Comparison of ENCODE assay signal across 9 cellular contexts in genomic region chr11:19679952-19680823, GRCh38. TPM values are rescaled to one million over a fixed set of nuclear protein-coding genes. Genes with fewer than 3 reads are reported as not detected.
DNase-seq lines count a peak whose midpoint lies in the region; ATAC-seq and TF ChIP-seq lines count a peak whose summit lies in the region.
"Had no signal": no experiment of that assay in that cellular context is flagged by ENCODE, and none has a peak within 500 bp of the region (broad histone marks: within the 10 kb centered on the region; RNA-seq: fewer than 3 reads in every experiment).

No MANE protein-coding gene starts in this region.

- H3K27ac ChIP-seq in SJSA1 (peak overlapping the region; percentile 94), foreskin keratinocyte (peak overlapping the region; percentile 53)

- H3K4me3 Mint-ChIP-seq in osteocyte (ENCODE audit: unreplicated experiment), result peak overlapping the region; percentile 49

- H3K36me3 Mint-ChIP-seq in osteocyte (ENCODE audit: unreplicated experiment), result no peaks in the 10 kb centered on the region

- CTCF ChIA-PET in BJ (lab: Yijun Ruan, JAX), result interaction anchor here (1.0 to 1.4 kb wide), 3 partner anchors 116 to 225 kb away, joined by 3 to 4 read pairs (median 3); no protein-coding TSS in a partner anchor

- H3K27me3 ChIP-seq in BJ (ENCODE audit: control insufficient read depth, insufficient read depth, low read length) (no peaks in the 10 kb centered on the region), SJSA1 (replicated peaks) (no peaks in the 10 kb centered on the region), foreskin keratinocyte (no peaks in the 10 kb centered on the region)

- H3K9me3 Mint-ChIP-seq in osteocyte (ENCODE audit: unreplicated experiment), result no peaks in the 10 kb centered on the region

- no peaks in the 10 kb centered on the region for H3K9me3 ChIP-seq in SJSA1 (replicated peaks)

- no peaks in the 10 kb centered on the region for H3K27me3 Mint-ChIP-seq in osteocyte (ENCODE audit: unreplicated experiment)

- DNase-seq in BJ (ENCODE audit: low read depth), result peak; percentile 97
- DNase-seq in SJSA1 (ENCODE audit: low read depth in 1 of 2, low spot score in 2 of 2), result peak; percentile 93 to 94
- peak; percentile 65 to 84 for DNase-seq in foreskin keratinocyte
- peak; percentile 87 for DNase-seq in osteocyte (ENCODE audit: extremely low spot score, unreplicated experiment)
- no peak for DNase-seq in NCI-H526 (lab: John Stamatoyannopoulos, UW)
- no peak for DNase-seq in NCI-H1694 treated with DMSO at 0.1 percent for 48 hours (lab: John Stamatoyannopoulos, UW)

- peaks cover 58% of the 10 kb centered on the region for H3K4me1 Mint-ChIP-seq in osteocyte (ENCODE audit: unreplicated experiment)

- no peak overlapping the region for H3K4me3 ChIP-seq in BJ (ENCODE audit: low read depth, low read length)
- H3K4me3 ChIP-seq in SJSA1, result no peak overlapping the region
- H3K4me3 ChIP-seq: GM12878 had no signal

- ATAC-seq in foreskin keratinocyte (peak; percentile 96), GM19455 (IDR thresholded peaks at IDR 0.05; ENCODE audit: unreplicated experiment) (no peak), GM21786 (IDR thresholded peaks at IDR 0.05; ENCODE audit: unreplicated experiment) (no peak)
- ATAC-seq: GM12878 had no signal

- peaks cover 19% of the 10 kb centered on the region for H3K4me1 ChIP-seq in SJSA1 (replicated peaks)
- peaks cover 13% of the 10 kb centered on the region for H3K4me1 ChIP-seq in foreskin keratinocyte

- TF ChIP-seq CTCF in BJ (IDR thresholded peaks at IDR 0.05; ENCODE audit: insufficient read depth, low read depth, low read length) (0 out of 2 replicates have a peak, but pooled peaks have one; percentile 12), foreskin keratinocyte (conservative IDR thresholded peaks at IDR 0.05) (no peak), osteocyte (IDR thresholded peaks at IDR 0.05) (no peak)

- POLR2A ChIA-PET in BJ (lab: Charles Lee), result no interaction called here

- H3K36me3 ChIP-seq in BJ (ENCODE audit: control insufficient read depth, insufficient read depth, low read length) (no peaks in the 10 kb centered on the region), SJSA1 (no peaks in the 10 kb centered on the region)

- peak overlapping the region; percentile 93 for H3K27ac Mint-ChIP-seq in osteocyte (ENCODE audit: unreplicated experiment)

RNA-seq across cellular contexts. Expression of gene NAV2, which starts 32.4 kb away (rescaled TPM):
- polyA plus RNA-seq in BJ (2011; rRNA removed) (3.8 and 6.1 TPM in 2 replicates), foreskin keratinocyte (1.2 and 1.6 TPM in 2 replicates)
- 18.7 and 27.1 TPM in 2 replicates for polyA minus RNA-seq in BJ (2011; rRNA and poly(A)+ RNA removed)
- total RNA-seq in SJSA1 (2014; rRNA removed; shearing (Covaris generic)), result 2.6 and 3.6 TPM in 2 replicates
- total RNA-seq in foreskin keratinocyte (12.1 and 12.9 TPM in 2 replicates), osteocyte (30.4 and 31.4 TPM in 2 replicates)

Comparison
In these comparisons a context has a peak if more than half of its experiments do, and no peak if none do; other contexts are left out.
1. DNase-seq: peak in BJ (single experiment), SJSA1 (2 of 2), foreskin keratinocyte (2 of 2) and osteocyte (single experiment); none in NCI-H526 (0 of 2) and NCI-H1694 treated with DMSO at 0.1 percent for 48 hours (single experiment).